ENCODE assay signal across 8 cellular contexts in genomic region chr15:56886450-56886856, GRCh38. TPM values are rescaled to one million over a fixed set of nuclear protein-coding genes. Genes with fewer than 3 reads are reported as not detected.
A peak's percentile ranks its signal among the peaks of the same experiment; 100 is the strongest.
DNase-seq lines count a peak whose midpoint lies in the region; ATAC-seq and TF ChIP-seq lines count a peak whose summit lies in the region.

No MANE protein-coding gene starts in this region.

- 45 to 48% (median 47%) methylated on average over 5 of the region's 5 CpGs for WGBS in ovary, 3 donors

- H3K36me3 ChIP-seq in SJCRH30 (no peaks in the 10 kb centered on the region), ovary (no peaks in the 10 kb centered on the region)

- H3K27ac ChIP-seq in SJCRH30 (peak overlapping the region; percentile 66), ovary (peak overlapping the region; percentile 93 to 96)

- no peak for TF ChIP-seq CTCF in endothelial cell (IDR thresholded peaks at IDR 0.05; ENCODE audit: unreplicated experiment)
- no peak for TF ChIP-seq CTCF in ovary (IDR thresholded peaks at IDR 0.05)

- no peaks in the 10 kb centered on the region for H3K27me3 ChIP-seq in SJCRH30
- no peaks in the 10 kb centered on the region for H3K27me3 ChIP-seq in ovary

- no peaks in the 10 kb centered on the region for H3K36me3 Mint-ChIP-seq in endothelial cell (ENCODE audit: low read depth, unreplicated experiment)

- peaks cover 35% of the 10 kb centered on the region for H3K4me1 Mint-ChIP-seq in endothelial cell (ENCODE audit: unreplicated experiment)

- H3K4me1 ChIP-seq in SJCRH30: no peaks in the 10 kb centered on the region
- H3K4me1 ChIP-seq in ovary (ENCODE audit: insufficient read depth): peaks cover 2% of the 10 kb centered on the region

- H3K4me3 ChIP-seq in SJCRH30: peak overlapping the region; percentile 59
- peak overlapping the region; percentile 47 for H3K4me3 ChIP-seq in ovary

- H3K27me3 Mint-ChIP-seq in endothelial cell (ENCODE audit: unreplicated experiment): peaks cover 8% of the 10 kb centered on the region

- TF ChIP-seq EP300 in ovary (IDR thresholded peaks at IDR 0.05): no peak

- H3K9me3 ChIP-seq in SJCRH30 (replicated peaks) (no peaks in the 10 kb centered on the region), ovary (no peaks in the 10 kb centered on the region)

- H3K27ac Mint-ChIP-seq in endothelial cell (ENCODE audit: unreplicated experiment): peak overlapping the region; percentile 94

- no peaks in the 10 kb centered on the region for H3K9me3 Mint-ChIP-seq in endothelial cell (ENCODE audit: unreplicated experiment)

- intact Hi-C loops in ovary (cut with DNase I): loop anchor here in 2 of 4 donors (2.0 to 5.0 kb wide), 2 partner anchors 32 to 154 kb away; partner anchors contain the start of genes TCF12 (in 1 of the 2) and ZNF280D (in 1 of the 2)

- DNase-seq in NCI-H2171 treated with DMSO at 0.1 percent for 48 hours (lab: John Stamatoyannopoulos, UW): peak; percentile 38
- no peak for DNase-seq in NCI-H2171 (lab: John Stamatoyannopoulos, UW)
- DNase-seq in SJCRH30: peak in 1 of 2 experiments; percentile 10
- DNase-seq in endothelial cell (ENCODE audit: low spot score): no peak
- peak in 1 of 5 donors; percentile 28 for DNase-seq in ovary
- no peak for DNase-seq in NCI-H187 (lab: John Stamatoyannopoulos, UW)

- no peak for ATAC-seq in GM18870 (IDR thresholded peaks at IDR 0.05; ENCODE audit: unreplicated experiment)
- no peak for ATAC-seq in GM21528 (IDR thresholded peaks at IDR 0.05; ENCODE audit: low FRiP score, unreplicated experiment)

- TF ChIP-seq POLR2A in ovary (IDR thresholded peaks at IDR 0.05): no peak

- peak overlapping the region; percentile 91 for H3K4me3 Mint-ChIP-seq in endothelial cell (ENCODE audit: unreplicated experiment)

RNA-seq across cellular contexts. Expression of gene TCF12, which starts 32.0 kb away (rescaled TPM):
- total RNA-seq in SJCRH30 (2014; rRNA removed; shearing (Covaris generic)): 162 and 173 TPM in 2 replicates
- 123 TPM for total RNA-seq in endothelial cell (ENCODE audit: unreplicated experiment)
- 100 to 1,000 TPM; 102 to 150 (median 126) TPM for total RNA-seq in ovary
- polyA plus RNA-seq in ovary: 10 to 100 TPM; 28.6 to 59.1 TPM
